Comparison of ENCODE assay signal across 5 cellular contexts in genomic region chr5:18088020-18088579, GRCh38.
"Had no signal": no experiment of that assay in that cellular context is flagged by ENCODE, and none has a peak within 500 bp of the region (broad histone marks: within the 10 kb centered on the region; RNA-seq: fewer than 3 reads in every experiment).

No MANE protein-coding gene starts in this region.

- H3K4me3 Mint-ChIP-seq: GM23338, H9 had no signal

- ATAC-seq: GM23338, K562 had no signal

- H3K4me1 Mint-ChIP-seq: GM23338 had no signal

- H3K9me3 Mint-ChIP-seq: GM23338, H9 had no signal

- H3K27ac Mint-ChIP-seq: GM23338, H9 had no signal

- DNase-seq: H9, HCEC 1CT, KG1 had no signal
